2 cellular contexts compared by ENCODE assay signal in the genomic region with DNA sequence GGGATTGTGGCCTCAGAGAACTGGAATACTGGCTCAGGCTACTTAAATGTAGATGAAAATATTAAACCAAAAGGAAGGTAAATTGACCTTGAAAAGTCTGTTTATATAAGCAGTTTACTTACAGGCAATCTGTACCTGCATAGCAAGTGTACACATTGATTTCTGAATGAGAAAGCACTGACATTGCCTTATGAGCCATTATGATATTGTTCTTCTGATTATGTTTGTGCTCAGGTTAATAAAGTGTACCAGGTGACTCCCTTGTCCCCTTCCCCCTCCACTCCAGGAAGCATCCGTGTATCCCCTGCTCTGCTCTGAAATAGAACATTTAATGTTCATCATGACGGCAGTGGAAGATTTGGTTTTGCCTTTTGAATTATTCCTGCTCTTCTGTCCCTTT.
TF ChIP-seq lines count a peak whose summit lies in the region.

No MANE protein-coding gene starts in this region.

TF ChIP-seq in A549, 52 proteins besides CTCF, POLR2A, EP300 and RAD21 (continued from another document):
- TF ChIP-seq KDM1A (IDR thresholded peaks at IDR 0.05; ENCODE audit: low read depth) (no peak), MAZ (IDR thresholded peaks at IDR 0.05; ENCODE audit: borderline replicate concordance, low read depth, low read length) (no peak), MAFK (IDR thresholded peaks at IDR 0.05; ENCODE audit: partially characterized antibody) (no peak), ZNF302 (CRISPR knock-in tag; IDR thresholded peaks at IDR 0.05) (no peak), CEBPB (IDR thresholded peaks at IDR 0.05) (no peak), CBX2 (IDR thresholded peaks at IDR 0.05; ENCODE audit: borderline replicate concordance, low read depth) (no peak), FOSB (CRISPR knock-in tag; IDR thresholded peaks at IDR 0.05) (no peak), FOXS1 (CRISPR knock-in tag; IDR thresholded peaks at IDR 0.05) (no peak)
- TF ChIP-seq, protein P1, sequence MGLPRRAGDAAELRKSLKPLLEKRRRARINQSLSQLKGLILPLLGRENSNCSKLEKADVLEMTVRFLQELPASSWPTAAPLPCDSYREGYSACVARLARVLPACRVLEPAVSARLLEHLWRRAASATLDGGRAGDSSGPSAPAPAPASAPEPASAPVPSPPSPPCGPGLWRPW (IDR thresholded peaks at IDR 0.05): no peak
- TF ChIP-seq, protein P2, sequence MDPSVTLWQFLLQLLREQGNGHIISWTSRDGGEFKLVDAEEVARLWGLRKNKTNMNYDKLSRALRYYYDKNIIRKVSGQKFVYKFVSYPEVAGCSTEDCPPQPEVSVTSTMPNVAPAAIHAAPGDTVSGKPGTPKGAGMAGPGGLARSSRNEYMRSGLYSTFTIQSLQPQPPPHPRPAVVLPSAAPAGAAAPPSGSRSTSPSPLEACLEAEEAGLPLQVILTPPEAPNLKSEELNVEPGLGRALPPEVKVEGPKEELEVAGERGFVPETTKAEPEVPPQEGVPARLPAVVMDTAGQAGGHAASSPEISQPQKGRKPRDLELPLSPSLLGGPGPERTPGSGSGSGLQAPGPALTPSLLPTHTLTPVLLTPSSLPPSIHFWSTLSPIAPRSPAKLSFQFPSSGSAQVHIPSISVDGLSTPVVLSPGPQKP (IDR thresholded peaks at IDR 0.05; ENCODE audit: low read depth, low read length): no peak
- TF ChIP-seq, protein P3, sequence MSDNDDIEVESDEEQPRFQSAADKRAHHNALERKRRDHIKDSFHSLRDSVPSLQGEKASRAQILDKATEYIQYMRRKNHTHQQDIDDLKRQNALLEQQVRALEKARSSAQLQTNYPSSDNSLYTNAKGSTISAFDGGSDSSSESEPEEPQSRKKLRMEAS (IDR thresholded peaks at IDR 0.05): no peak

TF ChIP-seq in IMR-90, 13 proteins besides CTCF, POLR2A, EP300 and RAD21 (continued from another document):
- no peak for TF ChIP-seq RCOR1 (IDR thresholded peaks at IDR 0.05; ENCODE audit: insufficient replicate concordance, low read length)
- TF ChIP-seq, protein P4, sequence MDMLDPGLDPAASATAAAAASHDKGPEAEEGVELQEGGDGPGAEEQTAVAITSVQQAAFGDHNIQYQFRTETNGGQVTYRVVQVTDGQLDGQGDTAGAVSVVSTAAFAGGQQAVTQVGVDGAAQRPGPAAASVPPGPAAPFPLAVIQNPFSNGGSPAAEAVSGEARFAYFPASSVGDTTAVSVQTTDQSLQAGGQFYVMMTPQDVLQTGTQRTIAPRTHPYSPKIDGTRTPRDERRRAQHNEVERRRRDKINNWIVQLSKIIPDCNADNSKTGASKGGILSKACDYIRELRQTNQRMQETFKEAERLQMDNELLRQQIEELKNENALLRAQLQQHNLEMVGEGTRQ (IDR thresholded peaks at IDR 0.05; ENCODE audit: low read depth, low read length): no peak
- no peak for TF ChIP-seq MXI1 (IDR thresholded peaks at IDR 0.05; ENCODE audit: borderline replicate concordance, low read depth, low read length)
- no peak for TF ChIP-seq MAZ (IDR thresholded peaks at IDR 0.05; ENCODE audit: borderline replicate concordance, low read depth, low read length)
- TF ChIP-seq, protein P2 (IDR thresholded peaks at IDR 0.05; ENCODE audit: borderline replicate concordance, low read depth, low read length): no peak
- TF ChIP-seq FOS (IDR thresholded peaks at IDR 0.05; ENCODE audit: low read depth, low read length): no peak
